In genomic region chr15:68510558-68510957, GRCh38 we compare ENCODE assay signal across 14 cellular contexts.
"Had no signal": no experiment of that assay in that cellular context is flagged by ENCODE, and none has a peak within 500 bp of the region (broad histone marks: within the 10 kb centered on the region; RNA-seq: fewer than 3 reads in every experiment).

No MANE protein-coding gene starts in this region.

- H3K27ac Mint-ChIP-seq: activated CD4-positive, alpha-beta T cell treated with anti-CD3 and anti-CD28 coated beads, Interleukin-2, amount 10 ng/mL, durations not matched to agents 7 days and 5 days; activated naive CD4-positive, alpha-beta T cell treated with anti-CD3 and anti-CD28 coated beads, Interleukin-2, amount 50 U/mL, for 72 hours; stimulated activated effector memory CD8-positive, alpha-beta T cell treated with anti-CD3 and anti-CD28 coated beads, Interleukin-12 subunit alpha, Interleukin-12 subunit beta, amount 100 ng/mL, for 72 hours; WTC11 had no signal

- H3K36me3 Mint-ChIP-seq: activated naive CD4-positive, alpha-beta T cell treated with anti-CD3 and anti-CD28 coated beads, Interleukin-2, amount 50 U/mL, for 72 hours; stimulated activated effector memory CD8-positive, alpha-beta T cell treated with anti-CD3 and anti-CD28 coated beads, Interleukin-12 subunit alpha, Interleukin-12 subunit beta, amount 100 ng/mL, for 72 hours had no signal

- H3K4me3 Mint-ChIP-seq: activated CD4-positive, alpha-beta T cell treated with anti-CD3 and anti-CD28 coated beads, Interleukin-2, amount 10 ng/mL, durations not matched to agents 7 days and 5 days; activated T-cell treated with anti-CD3 and anti-CD28 coated beads, Interleukin-2, amount 50 U/mL, for 4 hours; neural crest cell; stimulated activated effector memory CD8-positive, alpha-beta T cell treated with anti-CD3 and anti-CD28 coated beads, Interleukin-12 subunit alpha, Interleukin-12 subunit beta, amount 100 ng/mL, for 72 hours; WTC11 had no signal

- H3K4me1 Mint-ChIP-seq: activated CD4-positive, alpha-beta T cell treated with anti-CD3 and anti-CD28 coated beads, Interleukin-2, amount 10 ng/mL, durations not matched to agents 7 days and 5 days; stimulated activated effector memory CD8-positive, alpha-beta T cell treated with anti-CD3 and anti-CD28 coated beads, Interleukin-12 subunit alpha, Interleukin-12 subunit beta, amount 100 ng/mL, for 72 hours had no signal

- H3K27me3 ChIP-seq: brain microvascular endothelial cell, tibial nerve had no signal

- H3K27ac ChIP-seq: brain microvascular endothelial cell had no signal

- H3K9me3 Mint-ChIP-seq: activated naive CD4-positive, alpha-beta T cell treated with anti-CD3 and anti-CD28 coated beads, Interleukin-2, amount 50 U/mL, for 72 hours had no signal

- H3K36me3 ChIP-seq: brain microvascular endothelial cell, tibial nerve had no signal

- H3K9me3 ChIP-seq: tibial nerve had no signal

- H3K4me3 ChIP-seq: tibial nerve had no signal

- DNase-seq: activated CD4-positive, alpha-beta T cell treated with anti-CD3 and anti-CD28 coated beads, Interleukin-2, amount 10 ng/mL, durations not matched to agents 7 days and 5 days; activated effector memory CD4-positive, alpha-beta T cell treated with anti-CD3 and anti-CD28 coated beads, Interleukin-2, amount 50 U/mL, for 16 hours; activated T-cell treated with anti-CD3 and anti-CD28 coated beads, Interleukin-2, amount 50 U/mL, for 4 hours; amygdala; brain microvascular endothelial cell; left colon; mesendoderm; small intestine; T-helper 1 cell had no signal

- FAIRE-seq: small intestine had no signal
